ENCODE assay signal across 1 cellular context in genomic region chr9:31615964-31616363, GRCh38.
TF ChIP-seq lines count a peak whose summit lies in the region.

No MANE protein-coding gene starts in this region.

TF ChIP-seq in GM23338, 12 proteins besides CTCF, POLR2A, EP300 and RAD21 (continued from another document):
- TF ChIP-seq NANOG (IDR thresholded peaks at IDR 0.05; ENCODE audit: borderline replicate concordance), result 0 out of 2 replicates have a peak, but pooled peaks have one; percentile 31
- TF ChIP-seq POLR2AphosphoS5 (IDR thresholded peaks at IDR 0.05; ENCODE audit: low read depth), result no peak
TF ChIP-seq in GM23338: peak in this region for 2.
